ENCODE assay signal across 9 cellular contexts in genomic region chr3:182967218-182968204, GRCh38. TPM values are rescaled to one million over a fixed set of nuclear protein-coding genes. Genes with fewer than 3 reads are reported as not detected.
DNase-seq lines count a peak whose midpoint lies in the region; ATAC-seq and TF ChIP-seq lines count a peak whose summit lies in the region.
"Had no signal": no experiment of that assay in that cellular context is flagged by ENCODE, and none has a peak within 500 bp of the region (broad histone marks: within the 10 kb centered on the region; RNA-seq: fewer than 3 reads in every experiment).

No MANE protein-coding gene starts in this region.

- H3K27ac ChIP-seq in CD4-positive, alpha-beta T cell (ENCODE audit: low read depth, low read length): no peak overlapping the region
- H3K27ac ChIP-seq in suprapubic skin: no peak overlapping the region
- H3K27ac ChIP-seq: thoracic aorta had no signal

- no peak for DNase-seq in CD4-positive, alpha-beta T cell
- peak; percentile 39 for DNase-seq in activated CD8-positive, alpha-beta T cell treated with anti-CD3 and anti-CD28 coated beads for 36 hours
- DNase-seq in COLO668 (lab: John Stamatoyannopoulos, UW; ENCODE audit: unreplicated experiment) (no peak), Caco-2 (no peak), suprapubic skin (ENCODE audit: low spot score in 2 of 2) (no peak)
- no peak for DNase-seq in effector CD8-positive, alpha-beta T cell (lab: John Stamatoyannopoulos, UW)

- H3K36me3 ChIP-seq in Caco-2 (ENCODE audit: control insufficient read depth, insufficient read depth, low read length): no peaks in the 10 kb centered on the region
- peaks cover 4% of the 10 kb centered on the region for H3K36me3 ChIP-seq in suprapubic skin
- H3K36me3 ChIP-seq: thoracic aorta had no signal

- peaks cover 68% of the 10 kb centered on the region for H3K4me1 Mint-ChIP-seq in CD4-positive, alpha-beta T cell (ENCODE audit: low read depth)
- H3K4me1 Mint-ChIP-seq in activated CD8-positive, alpha-beta T cell treated with anti-CD3 and anti-CD28 coated beads for 36 hours (ENCODE audit: low read depth): peaks cover 56% of the 10 kb centered on the region
- peaks cover 17% of the 10 kb centered on the region for H3K4me1 Mint-ChIP-seq in Caco-2 (ENCODE audit: low read depth, unreplicated experiment)

- no peak for TF ChIP-seq POLR2A in suprapubic skin (IDR thresholded peaks at IDR 0.05)

- no peaks in the 10 kb centered on the region for H3K9me3 Mint-ChIP-seq in CD4-positive, alpha-beta T cell
- H3K9me3 Mint-ChIP-seq in activated CD8-positive, alpha-beta T cell treated with anti-CD3 and anti-CD28 coated beads for 36 hours: no peaks in the 10 kb centered on the region
- no peaks in the 10 kb centered on the region for H3K9me3 Mint-ChIP-seq in Caco-2 (ENCODE audit: unreplicated experiment)

- peaks cover 25% of the 10 kb centered on the region for H3K36me3 Mint-ChIP-seq in CD4-positive, alpha-beta T cell (ENCODE audit: low read depth)
- peaks cover 6% of the 10 kb centered on the region for H3K36me3 Mint-ChIP-seq in activated CD8-positive, alpha-beta T cell treated with anti-CD3 and anti-CD28 coated beads for 36 hours (ENCODE audit: low read depth)
- peaks cover 7% of the 10 kb centered on the region for H3K36me3 Mint-ChIP-seq in Caco-2 (ENCODE audit: insufficient read depth, unreplicated experiment)

- CTCF ChIA-PET in CD4-positive, alpha-beta T cell (lab: Charles Lee): no interaction called here
- CTCF ChIA-PET in activated CD8-positive, alpha-beta T cell treated with anti-CD3 and anti-CD28 coated beads for 36 hours (lab: Charles Lee): no interaction called here
- CTCF ChIA-PET in Caco-2 (lab: Charles Lee): no interaction called here

- intact Hi-C loops in CD4-positive, alpha-beta T cell (cut with DNase I, micrococcal nuclease): no loop called here
- intact Hi-C loops in activated CD8-positive, alpha-beta T cell treated with anti-CD3 and anti-CD28 coated beads for 36 hours (cut with micrococcal nuclease): no loop called here
- intact Hi-C loops in Caco-2 (cut with micrococcal nuclease; ENCODE audit: unreplicated experiment): no loop called here

- H3K9me3 ChIP-seq in CD4-positive, alpha-beta T cell (ENCODE audit: control insufficient read depth, low read length): no peaks in the 10 kb centered on the region
- H3K9me3 ChIP-seq in Caco-2: no peaks in the 10 kb centered on the region
- no peaks in the 10 kb centered on the region for H3K9me3 ChIP-seq in suprapubic skin
- H3K9me3 ChIP-seq: thoracic aorta had no signal

- no peak for TF ChIP-seq EP300 in suprapubic skin (IDR thresholded peaks at IDR 0.05)

- H3K4me3 ChIP-seq in Caco-2 (ENCODE audit: low read depth, low read length): no peak overlapping the region
- H3K4me3 ChIP-seq in suprapubic skin: no peak overlapping the region
- H3K4me3 ChIP-seq: thoracic aorta had no signal

- BruUV-seq in Caco-2 (replicated peaks; lab: Mats Ljungman, UMichigan): no TSS peak

- POLR2A ChIA-PET in CD4-positive, alpha-beta T cell (lab: Charles Lee): no interaction called here
- POLR2A ChIA-PET in activated CD8-positive, alpha-beta T cell treated with anti-CD3 and anti-CD28 coated beads for 36 hours (lab: Charles Lee): no interaction called here
- POLR2A ChIA-PET in Caco-2 (lab: Charles Lee): no interaction called here

- TF ChIP-seq CTCF in CD4-positive, alpha-beta T cell (IDR thresholded peaks at IDR 0.05): no peak
- no peak for TF ChIP-seq CTCF in activated CD8-positive, alpha-beta T cell treated with anti-CD3 and anti-CD28 coated beads for 36 hours (IDR thresholded peaks at IDR 0.05)
- TF ChIP-seq CTCF in Caco-2 (IDR thresholded peaks at IDR 0.05; ENCODE audit: insufficient read depth in 1 of 2, low read depth in 1 of 2, low read length in 1 of 2, severe bottlenecking in 1 of 2, unreplicated experiment in 1 of 2) (no peak), suprapubic skin (IDR thresholded peaks at IDR 0.05) (no peak)

- H3K4me3 Mint-ChIP-seq in CD4-positive, alpha-beta T cell: peak overlapping the region; percentile 69
- no peak overlapping the region for H3K4me3 Mint-ChIP-seq in activated CD8-positive, alpha-beta T cell treated with anti-CD3 and anti-CD28 coated beads for 36 hours
- no peak overlapping the region for H3K4me3 Mint-ChIP-seq in Caco-2 (ENCODE audit: unreplicated experiment)

- 80% methylated on average over 6 of the region's 6 CpGs for WGBS in suprapubic skin

- no peaks in the 10 kb centered on the region for H3K27me3 Mint-ChIP-seq in CD4-positive, alpha-beta T cell
- no peaks in the 10 kb centered on the region for H3K27me3 Mint-ChIP-seq in activated CD8-positive, alpha-beta T cell treated with anti-CD3 and anti-CD28 coated beads for 36 hours
- no peaks in the 10 kb centered on the region for H3K27me3 Mint-ChIP-seq in Caco-2 (ENCODE audit: insufficient read depth, unreplicated experiment)

- peak overlapping the region; percentile 65 for H3K27ac Mint-ChIP-seq in CD4-positive, alpha-beta T cell
- peak overlapping the region; percentile 82 for H3K27ac Mint-ChIP-seq in activated CD8-positive, alpha-beta T cell treated with anti-CD3 and anti-CD28 coated beads for 36 hours
- no peak overlapping the region for H3K27ac Mint-ChIP-seq in Caco-2 (ENCODE audit: unreplicated experiment)

- H3K27me3 ChIP-seq in CD4-positive, alpha-beta T cell (ENCODE audit: control insufficient read depth, insufficient read depth, low read length): no peaks in the 10 kb centered on the region
- H3K27me3 ChIP-seq in Caco-2 (replicated peaks; ENCODE audit: control insufficient read depth, insufficient read depth, low read length) (no peaks in the 10 kb centered on the region), suprapubic skin (no peaks in the 10 kb centered on the region)

- H3K4me1 ChIP-seq in Caco-2 (peaks cover 11% of the 10 kb centered on the region), suprapubic skin (no peaks in the 10 kb centered on the region)

- peak; percentile 74 for ATAC-seq in CD4-positive, alpha-beta T cell (ENCODE audit: poor library complexity)
- ATAC-seq in GM19395 (IDR thresholded peaks at IDR 0.05; ENCODE audit: unreplicated experiment): peak; percentile 64
- ATAC-seq in HG03135 (IDR thresholded peaks at IDR 0.05; ENCODE audit: unreplicated experiment): peak; percentile 49
- peak; percentile 76 for ATAC-seq in activated CD8-positive, alpha-beta T cell treated with anti-CD3 and anti-CD28 coated beads for 36 hours

RNA-seq across cellular contexts. Expression of gene DCUN1D1, which starts 12.8 kb away (rescaled TPM):
- total RNA-seq in CD4-positive, alpha-beta T cell: 10 to 100 TPM; 35.4 to 38.9 TPM
- total RNA-seq in activated CD8-positive, alpha-beta T cell treated with anti-CD3 and anti-CD28 coated beads for 36 hours: 10 to 100 TPM; 39.6 to 43.2 TPM
- total RNA-seq in Caco-2 (2022) (43.0 and 51.2 TPM in 2 replicates), suprapubic skin (10 to 100 TPM; 17.5 to 29.7 (median 23.0) TPM)
